In genomic region chr7:157867685-157868305, GRCh38 we compare ENCODE assay signal across 1 cellular context.
TF ChIP-seq lines count a peak whose summit lies in the region.

No MANE protein-coding gene starts in this region.

TF ChIP-seq in IMR-90, 13 proteins besides CTCF, POLR2A, EP300 and RAD21 (continued from another document):
- TF ChIP-seq ELK1 (IDR thresholded peaks at IDR 0.05; ENCODE audit: borderline replicate concordance, low read depth, low read length) (no peak), USF2 (IDR thresholded peaks at IDR 0.05; ENCODE audit: low read depth, low read length) (no peak), BHLHE40 (IDR thresholded peaks at IDR 0.05; ENCODE audit: low read depth, low read length) (no peak), FOS (IDR thresholded peaks at IDR 0.05; ENCODE audit: low read depth, low read length) (no peak), CEBPB (IDR thresholded peaks at IDR 0.05; ENCODE audit: low read depth, low read length) (no peak), MAFK (IDR thresholded peaks at IDR 0.05; ENCODE audit: low read depth, low read length) (no peak), SMC3 (IDR thresholded peaks at IDR 0.05; ENCODE audit: low read depth, low read length) (no peak), RFX5 (IDR thresholded peaks at IDR 0.05; ENCODE audit: low read depth, low read length) (no peak), MXI1 (IDR thresholded peaks at IDR 0.05; ENCODE audit: borderline replicate concordance, low read depth, low read length) (no peak)
